Comparison of ENCODE assay signal across 8 cellular contexts in genomic region chr10:70479161-70479531, GRCh38. TPM values are rescaled to one million over a fixed set of nuclear protein-coding genes. Genes with fewer than 3 reads are reported as not detected.
DNase-seq lines count a peak whose midpoint lies in the region; ATAC-seq, FAIRE-seq and TF ChIP-seq lines count a peak whose summit lies in the region.

No MANE protein-coding gene starts in this region.

- intact Hi-C loops in OCI-LY7 (cut with micrococcal nuclease; ENCODE audit: unreplicated experiment) (loop anchor here (1.0 kb wide), 2 partner anchors 35 to 61 kb away; no protein-coding TSS in a partner anchor), psoas muscle (cut with DNase I) (loop anchor here in 1 of 2 donors (5.0 kb wide), 1 partner anchor 33 kb away; no protein-coding TSS in a partner anchor)

- POLR2A ChIA-PET in OCI-LY7 (lab: Charles Lee) = interaction anchor here (0.6 to 5.8 kb wide), 5 partner anchors 10 to 76 kb away, joined by 3 to 35 read pairs (median 5); no protein-coding TSS in a partner anchor

- peak overlapping the region; percentile 82 for H3K4me2 ChIP-seq in OCI-LY7 (ENCODE audit: low read length)

- H3K9me3 ChIP-seq in OCI-LY7 (ENCODE audit: low read length) = no peaks in the 10 kb centered on the region
- H3K9me3 ChIP-seq in psoas muscle = no peaks in the 10 kb centered on the region

- peaks cover 21% of the 10 kb centered on the region; the same call in 1 of the 2 replicates for H4K20me1 ChIP-seq in OCI-LY7 (ENCODE audit: insufficient read depth, low read length)

- peaks cover 65% of the 10 kb centered on the region for H3K4me1 ChIP-seq in OCI-LY7 (ENCODE audit: insufficient read depth, low read length, poor library complexity, severe bottlenecking)
- peaks cover 58% of the 10 kb centered on the region for H3K4me1 ChIP-seq in psoas muscle

- H3K27ac ChIP-seq in OCI-LY7 (ENCODE audit: low read depth, low read length, poor library complexity, severe bottlenecking) (peak overlapping the region; percentile 74), psoas muscle (peak overlapping the region; percentile 59)

- H3K4me3 ChIP-seq in GM06990 (replicated peaks; ENCODE audit: low read depth, low read length) = peak overlapping the region; percentile 53
- peak overlapping the region; percentile 95 for H3K4me3 ChIP-seq in OCI-LY7 (ENCODE audit: low read depth, low read length, poor library complexity, severe bottlenecking)
- peak overlapping the region; percentile 53 for H3K4me3 ChIP-seq in fibroblast of villous mesenchyme (ENCODE audit: low read depth, low read length)
- peak overlapping the region; percentile 72 for H3K4me3 ChIP-seq in psoas muscle

- ATAC-seq in psoas muscle = peak in 1 of 4 donors; percentile 4
- no peak for ATAC-seq in HG02870 (IDR thresholded peaks at IDR 0.05; ENCODE audit: unreplicated experiment)

- TF ChIP-seq CTCF in GM06990 (IDR thresholded peaks at IDR 0.05; ENCODE audit: insufficient read depth, low read length, poor library complexity, severe bottlenecking) = no peak
- peak; percentile 76 for TF ChIP-seq CTCF in OCI-LY7 (conservative IDR thresholded peaks at IDR 0.05; ENCODE audit: low read length)
- no peak for TF ChIP-seq CTCF in fibroblast of villous mesenchyme (IDR thresholded peaks at IDR 0.05; ENCODE audit: insufficient read depth, low read depth, low read length)
- no peak for TF ChIP-seq CTCF in psoas muscle (IDR thresholded peaks at IDR 0.05)

- BruUV-seq in OCI-LY7 (replicated peaks; lab: Mats Ljungman, UMichigan) = no TSS peak

- H3K27me3 ChIP-seq in GM06990 (replicated peaks; ENCODE audit: control insufficient read depth, insufficient read depth, low read length) (no peaks in the 10 kb centered on the region), psoas muscle (ENCODE audit: insufficient read depth in 3 of 3, low read length in 2 of 3) (no peaks in the 10 kb centered on the region)

- H3K9me2 ChIP-seq in OCI-LY7 (ENCODE audit: insufficient read depth, low read length) = no peaks in the 10 kb centered on the region

- H3K79me2 ChIP-seq in OCI-LY7 (ENCODE audit: insufficient read depth, low read depth, low read length) = peaks cover 52% of the 10 kb centered on the region

- FAIRE-seq in HTR-8/SVneo (lab: Jason Lieb, UNC) = no peak

- no peak for DNase-seq in GM06990 (ENCODE audit: extremely low read depth, insufficient read length)
- DNase-seq in OCI-LY7 (ENCODE audit: low spot score) = peak; percentile 61
- DNase-seq in fibroblast of villous mesenchyme (ENCODE audit: low read depth) = no peak
- DNase-seq in psoas muscle = no peak
- DNase-seq in mesenteric fat pad (ENCODE audit: low spot score) = no peak
- DNase-seq in HTR-8/SVneo (ENCODE audit: insufficient read length, low spot score) = no peak
- no peak for DNase-seq in SHP77 (lab: John Stamatoyannopoulos, UW)

- H2AFZ ChIP-seq in OCI-LY7 (ENCODE audit: low read length) = no peak overlapping the region

- no peaks in the 10 kb centered on the region for H3K36me3 ChIP-seq in GM06990 (ENCODE audit: control insufficient read depth, insufficient read depth, low read length)
- H3K36me3 ChIP-seq in OCI-LY7 (ENCODE audit: insufficient read depth, low read length) = peaks cover 44% of the 10 kb centered on the region
- H3K36me3 ChIP-seq in psoas muscle (ENCODE audit: insufficient read depth in 1 of 2, low read depth in 1 of 2) = no peaks in the 10 kb centered on the region

- 27 to 46% (median 36%) methylated on average over 8 to 9 of the region's 9 CpGs for WGBS in psoas muscle, 3 donors

- CTCF ChIA-PET in OCI-LY7 (lab: Charles Lee; ENCODE audit: unreplicated experiment) = interaction anchor here (0.9 to 1.3 kb wide), 2 partner anchors 18 to 20 kb away, joined by 3 to 4 read pairs; no protein-coding TSS in a partner anchor

RNA-seq across cellular contexts. Expression of gene PALD1, which starts 0.6 kb away (rescaled TPM):
- 41.6 and 52.7 TPM in 2 replicates for total RNA-seq in OCI-LY7 (2014; rRNA removed; shearing (Covaris generic))
- 54.5 and 66.7 TPM in 2 replicates for total RNA-seq in OCI-LY7 (2022)
- 0.32 TPM in 1 of 2 replicates, not detected in the other for total RNA-seq in fibroblast of villous mesenchyme
- total RNA-seq in psoas muscle = 1 to 10 TPM; 2.8 to 4.0 (median 3.3) TPM
- 1 to 10 TPM; 1.0 to 2.5 (median 2.4) TPM for polyA plus RNA-seq in psoas muscle
- 7.6 TPM for total RNA-seq in mesenteric fat pad

RNA-seq across cellular contexts. Expression of gene NODAL, which starts 37.7 kb away (rescaled TPM):
- total RNA-seq in OCI-LY7 (2014; rRNA removed; shearing (Covaris generic)) = not detected in 2 replicates
- total RNA-seq in OCI-LY7 (2022) (not detected in 2 replicates), fibroblast of villous mesenchyme (not detected in 2 replicates), psoas muscle (not detected), mesenteric fat pad (not detected)
- under 1 TPM in 2 of 3 donors, not detected in 1; 0.08 to 0.10 TPM for polyA plus RNA-seq in psoas muscle
